3 cellular contexts compared by ENCODE assay signal in the genomic region with DNA sequence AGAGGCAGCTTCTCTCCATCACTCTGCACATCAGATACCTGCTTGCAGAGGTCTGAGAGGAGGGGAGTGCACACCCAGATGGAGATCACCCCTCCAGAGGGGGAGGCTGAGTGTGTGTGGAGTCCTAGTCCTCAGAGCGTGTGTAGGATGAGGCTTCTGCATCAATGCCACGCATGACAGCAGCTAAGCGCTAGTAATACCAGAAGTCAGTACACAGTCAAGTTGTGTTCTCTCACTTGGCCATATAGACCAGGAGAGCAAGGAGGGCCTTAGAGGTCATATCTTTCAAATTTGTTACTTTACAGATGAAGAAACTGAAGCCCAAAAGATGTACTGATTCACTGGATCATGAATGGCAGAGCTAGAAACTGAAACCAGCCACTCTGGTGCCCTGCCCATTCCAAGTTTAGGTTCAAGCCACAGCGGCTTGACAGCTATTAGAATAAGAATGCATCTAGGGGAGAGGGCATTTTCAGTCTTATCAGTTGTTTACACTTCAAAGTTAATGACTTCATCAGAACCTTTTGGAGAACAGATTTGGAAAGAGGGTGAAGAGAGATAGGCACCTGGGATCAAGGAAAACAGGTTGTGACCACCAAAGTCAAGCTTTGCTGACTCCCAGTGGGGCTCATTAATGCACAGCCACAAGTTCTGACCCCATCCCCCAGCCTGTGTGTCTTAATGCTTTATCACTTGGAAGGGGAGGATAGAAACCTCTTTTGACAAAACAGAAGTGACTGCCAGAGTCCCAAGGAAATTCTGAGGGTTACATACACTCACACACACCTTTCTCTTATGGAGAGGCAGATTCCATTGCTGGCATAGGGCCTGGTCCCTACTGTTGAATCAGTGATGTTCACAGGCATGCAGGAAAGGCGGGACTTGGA.
TF ChIP-seq lines count a peak whose summit lies in the region.

No MANE protein-coding gene starts in this region.

TF ChIP-seq in GM12891, 5 proteins besides CTCF, POLR2A, EP300 and RAD21:
- TF ChIP-seq POLR2AphosphoS5 (IDR thresholded peaks at IDR 0.05; ENCODE audit: low read depth, low read length) (no peak), POU2F2 (IDR thresholded peaks at IDR 0.05; ENCODE audit: low read depth, low read length) (no peak), SPI1 (IDR thresholded peaks at IDR 0.05; ENCODE audit: low read depth, low read length) (no peak), TAF1 (IDR thresholded peaks at IDR 0.05; ENCODE audit: low read depth, low read length) (no peak), PAX5 (IDR thresholded peaks at IDR 0.05; ENCODE audit: insufficient read depth, low read length, severe bottlenecking) (no peak)

TF ChIP-seq in IMR-90, 13 proteins besides CTCF, POLR2A, EP300 and RAD21:
- no peak for TF ChIP-seq CEBPB (IDR thresholded peaks at IDR 0.05; ENCODE audit: low read depth, low read length)
- no peak for TF ChIP-seq FOS (IDR thresholded peaks at IDR 0.05; ENCODE audit: low read depth, low read length)
- no peak for TF ChIP-seq CHD1 (IDR thresholded peaks at IDR 0.05; ENCODE audit: low read depth, low read length)
- TF ChIP-seq RCOR1 (IDR thresholded peaks at IDR 0.05; ENCODE audit: insufficient replicate concordance, low read length): no peak
- TF ChIP-seq, protein P1, sequence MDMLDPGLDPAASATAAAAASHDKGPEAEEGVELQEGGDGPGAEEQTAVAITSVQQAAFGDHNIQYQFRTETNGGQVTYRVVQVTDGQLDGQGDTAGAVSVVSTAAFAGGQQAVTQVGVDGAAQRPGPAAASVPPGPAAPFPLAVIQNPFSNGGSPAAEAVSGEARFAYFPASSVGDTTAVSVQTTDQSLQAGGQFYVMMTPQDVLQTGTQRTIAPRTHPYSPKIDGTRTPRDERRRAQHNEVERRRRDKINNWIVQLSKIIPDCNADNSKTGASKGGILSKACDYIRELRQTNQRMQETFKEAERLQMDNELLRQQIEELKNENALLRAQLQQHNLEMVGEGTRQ (IDR thresholded peaks at IDR 0.05; ENCODE audit: low read depth, low read length): no peak
- no peak for TF ChIP-seq MAFK (IDR thresholded peaks at IDR 0.05; ENCODE audit: low read depth, low read length)
- TF ChIP-seq BHLHE40 (IDR thresholded peaks at IDR 0.05; ENCODE audit: low read depth, low read length): no peak
- no peak for TF ChIP-seq MXI1 (IDR thresholded peaks at IDR 0.05; ENCODE audit: borderline replicate concordance, low read depth, low read length)
- TF ChIP-seq SMC3 (IDR thresholded peaks at IDR 0.05; ENCODE audit: low read depth, low read length): no peak
- TF ChIP-seq NFE2L2 (IDR thresholded peaks at IDR 0.05; ENCODE audit: low read depth, low read length): no peak
- TF ChIP-seq, protein P2, sequence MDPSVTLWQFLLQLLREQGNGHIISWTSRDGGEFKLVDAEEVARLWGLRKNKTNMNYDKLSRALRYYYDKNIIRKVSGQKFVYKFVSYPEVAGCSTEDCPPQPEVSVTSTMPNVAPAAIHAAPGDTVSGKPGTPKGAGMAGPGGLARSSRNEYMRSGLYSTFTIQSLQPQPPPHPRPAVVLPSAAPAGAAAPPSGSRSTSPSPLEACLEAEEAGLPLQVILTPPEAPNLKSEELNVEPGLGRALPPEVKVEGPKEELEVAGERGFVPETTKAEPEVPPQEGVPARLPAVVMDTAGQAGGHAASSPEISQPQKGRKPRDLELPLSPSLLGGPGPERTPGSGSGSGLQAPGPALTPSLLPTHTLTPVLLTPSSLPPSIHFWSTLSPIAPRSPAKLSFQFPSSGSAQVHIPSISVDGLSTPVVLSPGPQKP (IDR thresholded peaks at IDR 0.05; ENCODE audit: borderline replicate concordance, low read depth, low read length): no peak

TF ChIP-seq in K562, 482 proteins besides CTCF, POLR2A, EP300 and RAD21 (continues in another document):
- TF ChIP-seq IRF1 (CRISPR knock-in tag; IDR thresholded peaks at IDR 0.05; ENCODE audit: borderline replicate concordance): no peak
- TF ChIP-seq CBFA2T2 (conservative IDR thresholded peaks at IDR 0.05): peak; percentile 52
- TF ChIP-seq TCF3 (CRISPR knock-in tag; IDR thresholded peaks at IDR 0.05): peak; percentile 28; the same call in 1 of the 2 replicates
- TF ChIP-seq TFAM (CRISPR knock-in tag; conservative IDR thresholded peaks at IDR 0.05): no peak
- no peak for TF ChIP-seq ZNF584 (CRISPR knock-in tag; IDR thresholded peaks at IDR 0.05; ENCODE audit: low read depth)
- TF ChIP-seq MYNN (IDR thresholded peaks at IDR 0.05): no peak
- no peak for TF ChIP-seq MYNN (CRISPR knock-in tag; IDR thresholded peaks at IDR 0.05)
- no peak for TF ChIP-seq FOXA1 (IDR thresholded peaks at IDR 0.05; ENCODE audit: borderline replicate concordance)
- peak; percentile 26; the same call in 1 of the 2 replicates for TF ChIP-seq TAL1 (IDR thresholded peaks at IDR 0.05)
- TF ChIP-seq, protein P3, sequence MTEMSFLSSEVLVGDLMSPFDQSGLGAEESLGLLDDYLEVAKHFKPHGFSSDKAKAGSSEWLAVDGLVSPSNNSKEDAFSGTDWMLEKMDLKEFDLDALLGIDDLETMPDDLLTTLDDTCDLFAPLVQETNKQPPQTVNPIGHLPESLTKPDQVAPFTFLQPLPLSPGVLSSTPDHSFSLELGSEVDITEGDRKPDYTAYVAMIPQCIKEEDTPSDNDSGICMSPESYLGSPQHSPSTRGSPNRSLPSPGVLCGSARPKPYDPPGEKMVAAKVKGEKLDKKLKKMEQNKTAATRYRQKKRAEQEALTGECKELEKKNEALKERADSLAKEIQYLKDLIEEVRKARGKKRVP (CRISPR knock-in tag; IDR thresholded peaks at IDR 0.05): no peak
- TF ChIP-seq SMARCB1 (IDR thresholded peaks at IDR 0.05; ENCODE audit: insufficient read length, low read depth): no peak
- 0 out of 2 replicates have a peak, but pooled peaks have one; percentile 12 for TF ChIP-seq ARID1B (IDR thresholded peaks at IDR 0.05)
- TF ChIP-seq ATF7 (IDR thresholded peaks at IDR 0.05): 0 out of 2 replicates have a peak, but pooled peaks have one; percentile 34
- TF ChIP-seq CTBP1 (IDR thresholded peaks at IDR 0.05; ENCODE audit: borderline replicate concordance): 0 out of 2 replicates have a peak, but pooled peaks have one; percentile 33
- no peak for TF ChIP-seq RCOR1 (IDR thresholded peaks at IDR 0.05; ENCODE audit: borderline replicate concordance in 1 of 2, low read depth in 2 of 2, low read length in 2 of 2)
- no peak for TF ChIP-seq TRIM24 (IDR thresholded peaks at IDR 0.05)
- TF ChIP-seq ZC3H4 (CRISPR knock-in tag; IDR thresholded peaks at IDR 0.05; ENCODE audit: borderline replicate concordance): no peak
- no peak for TF ChIP-seq KLF6 (CRISPR knock-in tag; IDR thresholded peaks at IDR 0.05; ENCODE audit: borderline replicate concordance)
- TF ChIP-seq ZNF511 (CRISPR knock-in tag; IDR thresholded peaks at IDR 0.05): no peak
- TF ChIP-seq, protein P1 (CRISPR knock-in tag; IDR thresholded peaks at IDR 0.05): no peak
- TF ChIP-seq CBFA2T3 (IDR thresholded peaks at IDR 0.05): peak; percentile 69
- TF ChIP-seq SMAD3 (CRISPR knock-in tag; conservative IDR thresholded peaks at IDR 0.05): no peak
- TF ChIP-seq, protein P4, sequence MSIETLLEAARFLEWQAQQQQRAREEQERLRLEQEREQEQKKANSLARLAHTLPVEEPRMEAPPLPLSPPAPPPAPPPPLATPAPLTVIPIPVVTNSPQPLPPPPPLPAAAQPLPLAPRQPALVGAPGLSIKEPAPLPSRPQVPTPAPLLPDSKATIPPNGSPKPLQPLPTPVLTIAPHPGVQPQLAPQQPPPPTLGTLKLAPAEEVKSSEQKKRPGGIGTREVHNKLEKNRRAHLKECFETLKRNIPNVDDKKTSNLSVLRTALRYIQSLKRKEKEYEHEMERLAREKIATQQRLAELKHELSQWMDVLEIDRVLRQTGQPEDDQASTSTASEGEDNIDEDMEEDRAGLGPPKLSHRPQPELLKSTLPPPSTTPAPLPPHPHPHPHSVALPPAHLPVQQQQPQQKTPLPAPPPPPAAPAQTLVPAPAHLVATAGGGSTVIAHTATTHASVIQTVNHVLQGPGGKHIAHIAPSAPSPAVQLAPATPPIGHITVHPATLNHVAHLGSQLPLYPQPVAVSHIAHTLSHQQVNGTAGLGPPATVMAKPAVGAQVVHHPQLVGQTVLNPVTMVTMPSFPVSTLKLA (conservative IDR thresholded peaks at IDR 0.05): no peak
- no peak for TF ChIP-seq ZNF184 (CRISPR knock-in tag; IDR thresholded peaks at IDR 0.05)
- TF ChIP-seq RERE (CRISPR knock-in tag; IDR thresholded peaks at IDR 0.05; ENCODE audit: borderline replicate concordance): no peak
- 0 out of 2 replicates have a peak, but pooled peaks have one; percentile 12 for TF ChIP-seq TEAD4 (IDR thresholded peaks at IDR 0.05; ENCODE audit: low read length)
- no peak for TF ChIP-seq TEAD4 (CRISPR knock-in tag; IDR thresholded peaks at IDR 0.05; ENCODE audit: borderline replicate concordance)
- TF ChIP-seq BCL6 (CRISPR knock-in tag; IDR thresholded peaks at IDR 0.05): no peak
- TF ChIP-seq, protein P5, sequence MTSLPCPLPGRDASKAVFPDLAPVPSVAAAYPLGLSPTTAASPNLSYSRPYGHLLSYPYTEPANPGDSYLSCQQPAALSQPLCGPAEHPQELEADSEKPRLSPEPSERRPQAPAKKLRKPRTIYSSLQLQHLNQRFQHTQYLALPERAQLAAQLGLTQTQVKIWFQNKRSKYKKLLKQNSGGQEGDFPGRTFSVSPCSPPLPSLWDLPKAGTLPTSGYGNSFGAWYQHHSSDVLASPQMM (CRISPR knock-in tag; IDR thresholded peaks at IDR 0.05): no peak
- TF ChIP-seq TAF1 (IDR thresholded peaks at IDR 0.05; ENCODE audit: control insufficient read depth, extremely low read depth, insufficient read depth, low read length, severe bottlenecking): no peak
- no peak for TF ChIP-seq MYBL2 (IDR thresholded peaks at IDR 0.05; ENCODE audit: low read depth)
- no peak for TF ChIP-seq MYBL2 (CRISPR knock-in tag; IDR thresholded peaks at IDR 0.05; ENCODE audit: borderline replicate concordance)
- TF ChIP-seq COPS2 (conservative IDR thresholded peaks at IDR 0.05): no peak
- peak in 1 of 2 experiments; percentile 33; a peak in 1 of 4 replicates for TF ChIP-seq KDM1A (IDR thresholded peaks at IDR 0.05)
- TF ChIP-seq, protein P6, sequence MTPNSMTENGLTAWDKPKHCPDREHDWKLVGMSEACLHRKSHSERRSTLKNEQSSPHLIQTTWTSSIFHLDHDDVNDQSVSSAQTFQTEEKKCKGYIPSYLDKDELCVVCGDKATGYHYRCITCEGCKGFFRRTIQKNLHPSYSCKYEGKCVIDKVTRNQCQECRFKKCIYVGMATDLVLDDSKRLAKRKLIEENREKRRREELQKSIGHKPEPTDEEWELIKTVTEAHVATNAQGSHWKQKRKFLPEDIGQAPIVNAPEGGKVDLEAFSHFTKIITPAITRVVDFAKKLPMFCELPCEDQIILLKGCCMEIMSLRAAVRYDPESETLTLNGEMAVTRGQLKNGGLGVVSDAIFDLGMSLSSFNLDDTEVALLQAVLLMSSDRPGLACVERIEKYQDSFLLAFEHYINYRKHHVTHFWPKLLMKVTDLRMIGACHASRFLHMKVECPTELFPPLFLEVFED (CRISPR knock-in tag; conservative IDR thresholded peaks at IDR 0.05): no peak
- peak; percentile 5 for TF ChIP-seq MEIS2 (IDR thresholded peaks at IDR 0.05; ENCODE audit: partially characterized antibody)
